Comparison of ENCODE assay signal across 1 cellular context in genomic region chr6:158611039-158611438, GRCh38.
TF ChIP-seq lines count a peak whose summit lies in the region.

No MANE protein-coding gene starts in this region.

TF ChIP-seq in H1, 55 proteins besides CTCF, POLR2A, EP300 and RAD21:
- TF ChIP-seq E2F6 (IDR thresholded peaks at IDR 0.05) (no peak), TCF12 (IDR thresholded peaks at IDR 0.05; ENCODE audit: low read depth, low read length) (no peak), CHD1 (IDR thresholded peaks at IDR 0.05; ENCODE audit: low read depth, low read length) (no peak), KDM5A (IDR thresholded peaks at IDR 0.05; ENCODE audit: low read length) (no peak), SIX5 (IDR thresholded peaks at IDR 0.05; ENCODE audit: low read depth, low read length) (no peak), TBP (IDR thresholded peaks at IDR 0.05; ENCODE audit: low read depth, low read length) (no peak), TAF7 (optimal IDR thresholded peaks at IDR 0.05; ENCODE audit: borderline replicate concordance, low read depth, low read length) (no peak), GABPA (IDR thresholded peaks at IDR 0.05; ENCODE audit: borderline replicate concordance, insufficient read depth, low read length) (no peak), CBX5 (IDR thresholded peaks at IDR 0.05; ENCODE audit: low read depth, low read length) (no peak), YY1 (IDR thresholded peaks at IDR 0.05; ENCODE audit: low read depth, low read length) (no peak), EZH2 (IDR thresholded peaks at IDR 0.05; ENCODE audit: low read depth, low read length, severe bottlenecking) (no peak), ASH2L (IDR thresholded peaks at IDR 0.05; ENCODE audit: low read length) (no peak), GTF2F1 (IDR thresholded peaks at IDR 0.05; ENCODE audit: borderline replicate concordance, low read depth, low read length) (no peak), KDM1A (IDR thresholded peaks at IDR 0.05; ENCODE audit: borderline replicate concordance, low read length) (no peak), CREB1 (IDR thresholded peaks at IDR 0.05) (no peak), RFX5 (IDR thresholded peaks at IDR 0.05; ENCODE audit: borderline replicate concordance, low read depth, low read length) (no peak), SIRT6 (IDR thresholded peaks at IDR 0.05; ENCODE audit: low read length) (no peak)
TF ChIP-seq in H1: peak in this region for 0.
